8 cellular contexts compared by ENCODE assay signal in genomic region chr2:38077431-38077769, GRCh38. TPM values are rescaled to one million over a fixed set of nuclear protein-coding genes. Genes with fewer than 3 reads are reported as not detected.
DNase-seq lines count a peak whose midpoint lies in the region; ATAC-seq and TF ChIP-seq lines count a peak whose summit lies in the region.

No MANE protein-coding gene starts in this region.

- ATAC-seq in GM19452 (IDR thresholded peaks at IDR 0.05; ENCODE audit: unreplicated experiment) (no peak), GM19328 (IDR thresholded peaks at IDR 0.05; ENCODE audit: unreplicated experiment) (no peak)

- H3K4me2 ChIP-seq in BLaER1 treated with 17β-estradiol and CSF1 and Interleukin-3, amounts not matched to agents 10 nM and 100 nM: peak overlapping the region; percentile 10 to 81 (median 50); a peak in 17 of 22 replicates

- H4K20me1 ChIP-seq in BLaER1 treated with 17β-estradiol and CSF1 and Interleukin-3, amounts not matched to agents 10 nM and 100 nM: no peaks in the 10 kb centered on the region

- H3K27me3 ChIP-seq in BLaER1 treated with 17β-estradiol and CSF1 and Interleukin-3, amounts not matched to agents 10 nM and 100 nM: peaks cover 18 to 37% (median 29%) of the 10 kb centered on the region in 11 experiments
- H3K27me3 ChIP-seq in endodermal cell (ENCODE audit: control insufficient read depth, insufficient read depth, low read length, poor library complexity, severe bottlenecking): peaks cover 37% of the 10 kb centered on the region

- 30 to 42% methylated on average over 9 to 12 of the region's 12 CpGs for WGBS in endodermal cell (ENCODE audit: insufficient coverage in 1 of 2, insufficient read length in 1 of 2), 2 experiments

- peak overlapping the region in 1 of 11 experiments; percentile 52; a peak in 1 of 22 replicates for H3K9ac ChIP-seq in BLaER1 treated with 17β-estradiol and CSF1 and Interleukin-3, amounts not matched to agents 10 nM and 100 nM
- peak overlapping the region; percentile 60 for H3K9ac ChIP-seq in endodermal cell (ENCODE audit: extremely low read depth, low read length, poor library complexity, severe bottlenecking)

- TF ChIP-seq POLR2A in NB4 (IDR thresholded peaks at IDR 0.05; ENCODE audit: extremely low read depth, insufficient read length): no peak

- H3K4me1 Mint-ChIP-seq in endodermal cell: peaks cover 51% of the 10 kb centered on the region
- H3K4me1 Mint-ChIP-seq in neural crest cell: peaks cover 17% of the 10 kb centered on the region

- H3K27ac Mint-ChIP-seq in endodermal cell: peak overlapping the region; percentile 72
- no peak overlapping the region for H3K27ac Mint-ChIP-seq in neural crest cell (ENCODE audit: unreplicated experiment)

- H3K27ac ChIP-seq in BLaER1 treated with 17β-estradiol and CSF1 and Interleukin-3, amounts not matched to agents 10 nM and 100 nM: no peak overlapping the region
- no peak overlapping the region for H3K27ac ChIP-seq in endodermal cell (ENCODE audit: low read depth, low read length)

- H3K9me3 Mint-ChIP-seq in endodermal cell (no peaks in the 10 kb centered on the region), neural crest cell (no peaks in the 10 kb centered on the region)

- peaks cover 0 to 7% (median 0%) of the 10 kb centered on the region in 11 experiments; a peak in 2 of 22 replicates for H3K36me3 ChIP-seq in BLaER1 treated with 17β-estradiol and CSF1 and Interleukin-3, amounts not matched to agents 10 nM and 100 nM
- H3K36me3 ChIP-seq in endodermal cell (ENCODE audit: control insufficient read depth, insufficient read depth, low read length): peaks cover 21% of the 10 kb centered on the region

- no peak for DNase-seq in NB4 (ENCODE audit: low read depth)
- no peak for DNase-seq in endodermal cell
- DNase-seq in neural crest cell (ENCODE audit: low read depth, low spot score): no peak
- no peak for DNase-seq in NCI-H2196 (lab: John Stamatoyannopoulos, UW; ENCODE audit: unreplicated experiment)
- DNase-seq in inferior parietal cortex (ENCODE audit: extremely low spot score): no peak

- peaks cover 0 to 8% (median 4%) of the 10 kb centered on the region in 10 experiments; a peak in 8 of 20 replicates for H3K4me1 ChIP-seq in BLaER1 treated with 17β-estradiol and CSF1 and Interleukin-3, amounts not matched to agents 10 nM and 100 nM
- no peaks in the 10 kb centered on the region for H3K4me1 ChIP-seq in endodermal cell (ENCODE audit: control insufficient read depth, insufficient read depth, low read length)

- H3K9me3 ChIP-seq in BLaER1 treated with 17β-estradiol and CSF1 and Interleukin-3, amounts not matched to agents 10 nM and 100 nM (replicated peaks in 1 of 11): peaks cover 44 to 51% (median 47%) of the 10 kb centered on the region in 11 experiments
- H3K9me3 ChIP-seq in endodermal cell (ENCODE audit: control insufficient read depth, low read length): no peaks in the 10 kb centered on the region

- H3K4me3 Mint-ChIP-seq in endodermal cell (peak overlapping the region; percentile 57), neural crest cell (peak overlapping the region; percentile 80)

- TF ChIP-seq CTCF in NB4 (IDR thresholded peaks at IDR 0.05; ENCODE audit: low read depth, low read length): no peak
- no peak for TF ChIP-seq CTCF in endodermal cell (conservative IDR thresholded peaks at IDR 0.05)
- no peak for TF ChIP-seq CTCF in neural crest cell (conservative IDR thresholded peaks at IDR 0.05)

- H3K4me3 ChIP-seq in BLaER1 treated with 17β-estradiol and CSF1 and Interleukin-3, amounts not matched to agents 10 nM and 100 nM: peak overlapping the region in 9 of 10 experiments; percentile 27 to 62 (median 43); a peak in 12 of 20 replicates
- peak overlapping the region; percentile 50 for H3K4me3 ChIP-seq in NB4 (ENCODE audit: low read depth, low read length)
- H3K4me3 ChIP-seq in endodermal cell (ENCODE audit: low read length): peak overlapping the region; percentile 68

- peaks cover 23% of the 10 kb centered on the region for H3K36me3 Mint-ChIP-seq in endodermal cell (ENCODE audit: low read depth)
- H3K36me3 Mint-ChIP-seq in neural crest cell (ENCODE audit: low read depth): no peaks in the 10 kb centered on the region

- H3K27me3 Mint-ChIP-seq in endodermal cell (ENCODE audit: insufficient read depth): peaks cover 40% of the 10 kb centered on the region
- peaks cover 90% of the 10 kb centered on the region for H3K27me3 Mint-ChIP-seq in neural crest cell (ENCODE audit: low read depth)

RNA-seq across cellular contexts. Expression of gene CYP1B1, which starts 1.4 kb away (rescaled TPM):
- 1 to 10 TPM; 4.8 to 6.3 TPM for total RNA-seq in endodermal cell
- polyA plus RNA-seq in endodermal cell (2013, experiment 1 of 2): 2.1 TPM
- polyA plus RNA-seq in endodermal cell (2013, experiment 2 of 2): 3.1 TPM
- 16.4 and 17.5 TPM in 2 replicates for total RNA-seq in neural crest cell
